In genomic region chr2:64751286-64752260, GRCh38 we compare ENCODE assay signal across 1 cellular context.
TF ChIP-seq lines count a peak whose summit lies in the region.

No MANE protein-coding gene starts in this region.

TF ChIP-seq in HepG2, 621 proteins besides CTCF, POLR2A, EP300 and RAD21 (continued from another document and continues in another):
- TF ChIP-seq ADNP (CRISPR knock-in tag; IDR thresholded peaks at IDR 0.05) (no peak), PHF21A (CRISPR knock-in tag; IDR thresholded peaks at IDR 0.05) (no peak; the same call in 1 of the 2 replicates), RCOR2 (CRISPR knock-in tag; IDR thresholded peaks at IDR 0.05) (0 out of 2 replicates have a peak, but pooled peaks have one; percentile 25), BRCA1 (CRISPR knock-in tag; IDR thresholded peaks at IDR 0.05) (no peak), SATB2 (CRISPR knock-in tag; IDR thresholded peaks at IDR 0.05) (peak; percentile 56; the same call in 1 of the 2 replicates), CBX2 (IDR thresholded peaks at IDR 0.05; ENCODE audit: low read depth, low read length) (no peak), CBX2 (CRISPR knock-in tag; IDR thresholded peaks at IDR 0.05; ENCODE audit: low read depth) (no peak), ZNF788 (CRISPR knock-in tag; IDR thresholded peaks at IDR 0.05; ENCODE audit: borderline replicate concordance) (no peak), DNMT1 (CRISPR knock-in tag; IDR thresholded peaks at IDR 0.05) (no peak), ZNF207 (IDR thresholded peaks at IDR 0.05; ENCODE audit: borderline replicate concordance) (no peak), ZNF180 (CRISPR knock-in tag; IDR thresholded peaks at IDR 0.05; ENCODE audit: borderline replicate concordance, low read depth) (peak; percentile 15; the same call in 1 of the 2 replicates), ZNF143 (CRISPR knock-in tag; IDR thresholded peaks at IDR 0.05) (no peak), RELA (CRISPR knock-in tag; IDR thresholded peaks at IDR 0.05) (no peak; the same call in 1 of the 2 replicates), ZNF746 (CRISPR knock-in tag; IDR thresholded peaks at IDR 0.05) (peak; percentile 93), ZNF34 (CRISPR knock-in tag; IDR thresholded peaks at IDR 0.05; ENCODE audit: borderline replicate concordance) (0 out of 2 replicates have a peak, but pooled peaks have one; percentile 78), TGIF2 (CRISPR knock-in tag; IDR thresholded peaks at IDR 0.05) (peak; percentile 78), ZNF253 (CRISPR knock-in tag; IDR thresholded peaks at IDR 0.05; ENCODE audit: borderline replicate concordance) (0 out of 2 replicates have a peak, but pooled peaks have one; percentile 21), ZNF550 (CRISPR knock-in tag; IDR thresholded peaks at IDR 0.05; ENCODE audit: borderline replicate concordance) (0 out of 2 replicates have a peak, but pooled peaks have one; percentile 65), NBN (conservative IDR thresholded peaks at IDR 0.05) (no peak), MEIS1 (CRISPR knock-in tag; IDR thresholded peaks at IDR 0.05; ENCODE audit: borderline replicate concordance) (peak; percentile 81), ZNF234 (CRISPR knock-in tag; conservative IDR thresholded peaks at IDR 0.05) (no peak), TIGD3 (CRISPR knock-in tag; IDR thresholded peaks at IDR 0.05; ENCODE audit: borderline replicate concordance) (no peak), HCFC1 (IDR thresholded peaks at IDR 0.05; ENCODE audit: low read depth, low read length) (no peak), ZSCAN25 (CRISPR knock-in tag; IDR thresholded peaks at IDR 0.05) (no peak; the same call in 1 of the 2 replicates), ZNF720 (CRISPR knock-in tag; IDR thresholded peaks at IDR 0.05) (no peak), SMYD3 (CRISPR knock-in tag; IDR thresholded peaks at IDR 0.05) (peak; percentile 51; the same call in 1 of the 2 replicates), PITX1 (CRISPR knock-in tag; IDR thresholded peaks at IDR 0.05) (peak; percentile 67), ZNF703 (CRISPR knock-in tag; IDR thresholded peaks at IDR 0.05; ENCODE audit: borderline replicate concordance) (0 out of 2 replicates have a peak, but pooled peaks have one; percentile 63), ZNF558 (CRISPR knock-in tag; IDR thresholded peaks at IDR 0.05; ENCODE audit: borderline replicate concordance) (0 out of 2 replicates have a peak, but pooled peaks have one; percentile 47), ZNF552 (CRISPR knock-in tag; IDR thresholded peaks at IDR 0.05; ENCODE audit: borderline replicate concordance) (no peak; the same call in 1 of the 2 replicates), TSC22D2 (CRISPR knock-in tag; IDR thresholded peaks at IDR 0.05; ENCODE audit: borderline replicate concordance) (0 out of 2 replicates have a peak, but pooled peaks have one; percentile 49), FLYWCH1 (CRISPR knock-in tag; IDR thresholded peaks at IDR 0.05) (no peak), SCMH1 (CRISPR knock-in tag; IDR thresholded peaks at IDR 0.05; ENCODE audit: borderline replicate concordance) (no peak), NKX3-1 (CRISPR knock-in tag; IDR thresholded peaks at IDR 0.05) (no peak), ZNF557 (CRISPR knock-in tag; IDR thresholded peaks at IDR 0.05) (0 out of 2 replicates have a peak, but pooled peaks have one; percentile 25), CAMTA2 (CRISPR knock-in tag; IDR thresholded peaks at IDR 0.05; ENCODE audit: borderline replicate concordance) (no peak), DPF2 (CRISPR knock-in tag; IDR thresholded peaks at IDR 0.05; ENCODE audit: borderline replicate concordance, low read depth) (0 out of 2 replicates have a peak, but pooled peaks have one; percentile 13), MXD4 (CRISPR knock-in tag; IDR thresholded peaks at IDR 0.05) (no peak), ZNF75D (CRISPR knock-in tag; IDR thresholded peaks at IDR 0.05; ENCODE audit: borderline replicate concordance) (no peak), WIZ (CRISPR knock-in tag; IDR thresholded peaks at IDR 0.05) (peak; percentile 67; the same call in 1 of the 2 replicates), ZNF737 (CRISPR knock-in tag; IDR thresholded peaks at IDR 0.05; ENCODE audit: borderline replicate concordance) (no peak), SUZ12 (IDR thresholded peaks at IDR 0.05; ENCODE audit: low read depth, low read length) (no peak), CHD2 (IDR thresholded peaks at IDR 0.05; ENCODE audit: low read depth, low read length) (no peak), ZFP36 (IDR thresholded peaks at IDR 0.05; ENCODE audit: borderline replicate concordance, low read depth, low read length, partially characterized antibody) (peak; percentile 29)
- TF ChIP-seq, protein P1, sequence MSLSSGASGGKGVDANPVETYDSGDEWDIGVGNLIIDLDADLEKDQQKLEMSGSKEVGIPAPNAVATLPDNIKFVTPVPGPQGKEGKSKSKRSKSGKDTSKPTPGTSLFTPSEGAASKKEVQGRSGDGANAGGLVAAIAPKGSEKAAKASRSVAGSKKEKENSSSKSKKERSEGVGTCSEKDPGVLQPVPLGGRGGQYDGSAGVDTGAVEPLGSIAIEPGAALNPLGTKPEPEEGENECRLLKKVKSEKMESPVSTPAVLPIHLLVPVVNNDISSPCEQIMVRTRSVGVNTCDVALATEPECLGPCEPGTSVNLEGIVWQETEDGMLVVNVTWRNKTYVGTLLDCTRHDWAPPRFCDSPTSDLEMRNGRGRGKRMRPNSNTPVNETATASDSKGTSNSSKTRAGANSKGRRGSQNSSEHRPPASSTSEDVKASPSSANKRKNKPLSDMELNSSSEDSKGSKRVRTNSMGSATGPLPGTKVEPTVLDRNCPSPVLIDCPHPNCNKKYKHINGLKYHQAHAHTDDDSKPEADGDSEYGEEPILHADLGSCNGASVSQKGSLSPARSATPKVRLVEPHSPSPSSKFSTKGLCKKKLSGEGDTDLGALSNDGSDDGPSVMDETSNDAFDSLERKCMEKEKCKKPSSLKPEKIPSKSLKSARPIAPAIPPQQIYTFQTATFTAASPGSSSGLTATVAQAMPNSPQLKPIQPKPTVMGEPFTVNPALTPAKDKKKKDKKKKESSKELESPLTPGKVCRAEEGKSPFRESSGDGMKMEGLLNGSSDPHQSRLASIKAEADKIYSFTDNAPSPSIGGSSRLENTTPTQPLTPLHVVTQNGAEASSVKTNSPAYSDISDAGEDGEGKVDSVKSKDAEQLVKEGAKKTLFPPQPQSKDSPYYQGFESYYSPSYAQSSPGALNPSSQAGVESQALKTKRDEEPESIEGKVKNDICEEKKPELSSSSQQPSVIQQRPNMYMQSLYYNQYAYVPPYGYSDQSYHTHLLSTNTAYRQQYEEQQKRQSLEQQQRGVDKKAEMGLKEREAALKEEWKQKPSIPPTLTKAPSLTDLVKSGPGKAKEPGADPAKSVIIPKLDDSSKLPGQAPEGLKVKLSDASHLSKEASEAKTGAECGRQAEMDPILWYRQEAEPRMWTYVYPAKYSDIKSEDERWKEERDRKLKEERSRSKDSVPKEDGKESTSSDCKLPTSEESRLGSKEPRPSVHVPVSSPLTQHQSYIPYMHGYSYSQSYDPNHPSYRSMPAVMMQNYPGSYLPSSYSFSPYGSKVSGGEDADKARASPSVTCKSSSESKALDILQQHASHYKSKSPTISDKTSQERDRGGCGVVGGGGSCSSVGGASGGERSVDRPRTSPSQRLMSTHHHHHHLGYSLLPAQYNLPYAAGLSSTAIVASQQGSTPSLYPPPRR (CRISPR knock-in tag; IDR thresholded peaks at IDR 0.05; ENCODE audit: borderline replicate concordance) = 0 out of 2 replicates have a peak, but pooled peaks have one; percentile 56
- TF ChIP-seq, protein P2, sequence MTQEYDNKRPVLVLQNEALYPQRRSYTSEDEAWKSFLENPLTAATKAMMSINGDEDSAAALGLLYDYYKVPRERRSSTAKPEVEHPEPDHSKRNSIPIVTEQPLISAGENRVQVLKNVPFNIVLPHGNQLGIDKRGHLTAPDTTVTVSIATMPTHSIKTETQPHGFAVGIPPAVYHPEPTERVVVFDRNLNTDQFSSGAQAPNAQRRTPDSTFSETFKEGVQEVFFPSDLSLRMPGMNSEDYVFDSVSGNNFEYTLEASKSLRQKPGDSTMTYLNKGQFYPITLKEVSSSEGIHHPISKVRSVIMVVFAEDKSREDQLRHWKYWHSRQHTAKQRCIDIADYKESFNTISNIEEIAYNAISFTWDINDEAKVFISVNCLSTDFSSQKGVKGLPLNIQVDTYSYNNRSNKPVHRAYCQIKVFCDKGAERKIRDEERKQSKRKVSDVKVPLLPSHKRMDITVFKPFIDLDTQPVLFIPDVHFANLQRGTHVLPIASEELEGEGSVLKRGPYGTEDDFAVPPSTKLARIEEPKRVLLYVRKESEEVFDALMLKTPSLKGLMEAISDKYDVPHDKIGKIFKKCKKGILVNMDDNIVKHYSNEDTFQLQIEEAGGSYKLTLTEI (CRISPR knock-in tag; conservative IDR thresholded peaks at IDR 0.05) = no peak
- TF ChIP-seq, protein P3, sequence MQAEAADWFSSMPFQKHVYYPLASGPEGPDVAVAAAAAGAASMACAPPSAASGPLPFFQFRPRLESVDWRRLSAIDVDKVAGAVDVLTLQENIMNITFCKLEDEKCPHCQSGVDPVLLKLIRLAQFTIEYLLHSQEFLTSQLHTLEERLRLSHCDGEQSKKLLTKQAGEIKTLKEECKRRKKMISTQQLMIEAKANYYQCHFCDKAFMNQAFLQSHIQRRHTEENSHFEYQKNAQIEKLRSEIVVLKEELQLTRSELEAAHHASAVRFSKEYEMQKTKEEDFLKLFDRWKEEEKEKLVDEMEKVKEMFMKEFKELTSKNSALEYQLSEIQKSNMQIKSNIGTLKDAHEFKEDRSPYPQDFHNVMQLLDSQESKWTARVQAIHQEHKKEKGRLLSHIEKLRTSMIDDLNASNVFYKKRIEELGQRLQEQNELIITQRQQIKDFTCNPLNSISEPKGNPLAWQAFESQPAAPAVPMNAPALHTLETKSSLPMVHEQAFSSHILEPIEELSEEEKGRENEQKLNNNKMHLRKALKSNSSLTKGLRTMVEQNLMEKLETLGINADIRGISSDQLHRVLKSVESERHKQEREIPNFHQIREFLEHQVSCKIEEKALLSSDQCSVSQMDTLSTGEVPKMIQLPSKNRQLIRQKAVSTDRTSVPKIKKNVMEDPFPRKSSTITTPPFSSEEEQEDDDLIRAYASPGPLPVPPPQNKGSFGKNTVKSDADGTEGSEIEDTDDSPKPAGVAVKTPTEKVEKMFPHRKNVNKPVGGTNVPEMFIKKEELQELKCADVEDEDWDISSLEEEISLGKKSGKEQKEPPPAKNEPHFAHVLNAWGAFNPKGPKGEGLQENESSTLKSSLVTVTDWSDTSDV (CRISPR knock-in tag; IDR thresholded peaks at IDR 0.05) = peak; percentile 67
- TF ChIP-seq, protein P4, sequence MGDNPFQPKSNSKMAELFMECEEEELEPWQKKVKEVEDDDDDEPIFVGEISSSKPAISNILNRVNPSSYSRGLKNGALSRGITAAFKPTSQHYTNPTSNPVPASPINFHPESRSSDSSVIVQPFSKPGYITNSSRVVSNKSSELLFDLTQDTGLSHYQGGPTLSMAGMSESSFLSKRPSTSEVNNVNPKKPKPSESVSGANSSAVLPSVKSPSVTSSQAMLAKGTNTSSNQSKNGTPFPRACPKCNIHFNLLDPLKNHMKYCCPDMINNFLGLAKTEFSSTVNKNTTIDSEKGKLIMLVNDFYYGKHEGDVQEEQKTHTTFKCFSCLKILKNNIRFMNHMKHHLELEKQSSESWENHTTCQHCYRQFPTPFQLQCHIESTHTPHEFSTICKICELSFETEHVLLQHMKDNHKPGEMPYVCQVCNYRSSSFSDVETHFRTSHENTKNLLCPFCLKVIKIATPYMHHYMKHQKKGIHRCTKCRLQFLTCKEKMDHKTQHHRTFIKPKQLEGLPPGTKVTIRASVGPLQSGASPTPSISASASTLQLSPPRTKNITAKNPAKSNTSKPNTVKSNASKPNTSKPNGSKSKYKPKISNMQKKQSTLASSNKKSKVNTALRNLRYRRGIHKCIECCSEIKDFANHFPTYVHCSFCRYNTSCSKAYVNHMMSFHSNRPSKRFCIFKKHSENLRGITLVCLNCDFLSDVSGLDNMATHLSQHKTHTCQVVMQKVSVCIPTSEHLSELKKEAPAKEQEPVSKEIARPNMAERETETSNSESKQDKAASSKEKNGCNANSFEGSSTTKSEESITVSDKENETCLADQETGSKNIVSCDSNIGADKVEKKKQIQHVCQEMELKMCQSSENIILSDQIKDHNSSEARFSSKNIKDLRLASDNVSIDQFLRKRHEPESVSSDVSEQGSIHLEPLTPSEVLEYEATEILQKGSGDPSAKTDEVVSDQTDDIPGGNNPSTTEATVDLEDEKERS (CRISPR knock-in tag; IDR thresholded peaks at IDR 0.05) = no peak
- TF ChIP-seq, protein P5, sequence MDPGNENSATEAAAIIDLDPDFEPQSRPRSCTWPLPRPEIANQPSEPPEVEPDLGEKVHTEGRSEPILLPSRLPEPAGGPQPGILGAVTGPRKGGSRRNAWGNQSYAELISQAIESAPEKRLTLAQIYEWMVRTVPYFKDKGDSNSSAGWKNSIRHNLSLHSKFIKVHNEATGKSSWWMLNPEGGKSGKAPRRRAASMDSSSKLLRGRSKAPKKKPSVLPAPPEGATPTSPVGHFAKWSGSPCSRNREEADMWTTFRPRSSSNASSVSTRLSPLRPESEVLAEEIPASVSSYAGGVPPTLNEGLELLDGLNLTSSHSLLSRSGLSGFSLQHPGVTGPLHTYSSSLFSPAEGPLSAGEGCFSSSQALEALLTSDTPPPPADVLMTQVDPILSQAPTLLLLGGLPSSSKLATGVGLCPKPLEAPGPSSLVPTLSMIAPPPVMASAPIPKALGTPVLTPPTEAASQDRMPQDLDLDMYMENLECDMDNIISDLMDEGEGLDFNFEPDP (CRISPR knock-in tag; conservative IDR thresholded peaks at IDR 0.05) = no peak
- TF ChIP-seq, protein P6, sequence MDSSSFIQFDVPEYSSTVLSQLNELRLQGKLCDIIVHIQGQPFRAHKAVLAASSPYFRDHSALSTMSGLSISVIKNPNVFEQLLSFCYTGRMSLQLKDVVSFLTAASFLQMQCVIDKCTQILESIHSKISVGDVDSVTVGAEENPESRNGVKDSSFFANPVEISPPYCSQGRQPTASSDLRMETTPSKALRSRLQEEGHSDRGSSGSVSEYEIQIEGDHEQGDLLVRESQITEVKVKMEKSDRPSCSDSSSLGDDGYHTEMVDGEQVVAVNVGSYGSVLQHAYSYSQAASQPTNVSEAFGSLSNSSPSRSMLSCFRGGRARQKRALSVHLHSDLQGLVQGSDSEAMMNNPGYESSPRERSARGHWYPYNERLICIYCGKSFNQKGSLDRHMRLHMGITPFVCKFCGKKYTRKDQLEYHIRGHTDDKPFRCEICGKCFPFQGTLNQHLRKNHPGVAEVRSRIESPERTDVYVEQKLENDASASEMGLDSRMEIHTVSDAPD (CRISPR knock-in tag; IDR thresholded peaks at IDR 0.05) = peak; percentile 67; the same call in 1 of the 2 replicates
